Comparison of ENCODE assay signal across 14 cellular contexts in genomic region chr2:15359716-15360531, GRCh38.
DNase-seq lines count a peak whose midpoint lies in the region; ATAC-seq and TF ChIP-seq lines count a peak whose summit lies in the region.
"Had no signal": no experiment of that assay in that cellular context is flagged by ENCODE, and none has a peak within 500 bp of the region (broad histone marks: within the 10 kb centered on the region; RNA-seq: fewer than 3 reads in every experiment).

No MANE protein-coding gene starts in this region.

- intact Hi-C loops in PC-3 (cut with micrococcal nuclease): no loop called here

- peak overlapping the region; percentile 82 for H3K27ac ChIP-seq in PC-3 (ENCODE audit: low read length)
- H3K27ac ChIP-seq: body of pancreas, PC-9, transverse colon had no signal

- H3K4me3 ChIP-seq in PC-3 (ENCODE audit: low read length): no peak overlapping the region
- H3K4me3 ChIP-seq: body of pancreas, PC-9, transverse colon had no signal

- H3F3A ChIP-seq in PC-3 (ENCODE audit: low read length, unreplicated experiment): peaks cover 10% of the 10 kb centered on the region

- H3K27me3 ChIP-seq in PC-3 (ENCODE audit: low read length): no peaks in the 10 kb centered on the region
- H3K27me3 ChIP-seq: body of pancreas, transverse colon had no signal

- H4K20me1 ChIP-seq in PC-3 (ENCODE audit: low read length): no peaks in the 10 kb centered on the region

- POLR2A ChIA-PET in PC-3 (lab: Charles Lee; ENCODE audit: unreplicated experiment): no interaction called here

- H3K9me3 ChIP-seq in PC-3 (ENCODE audit: low read length): no peaks in the 10 kb centered on the region
- H3K9me3 ChIP-seq: body of pancreas, transverse colon had no signal

- peak; percentile 88 for DNase-seq in EH (ENCODE audit: low read depth)
- DNase-seq in PC-3: peak; percentile 84
- DNase-seq in dermis microvascular lymphatic vessel endothelial cell (ENCODE audit: low read depth in 2 of 2): peak; percentile 46 to 95
- peak; percentile 76 to 93 for DNase-seq in lung microvascular endothelial cell (ENCODE audit: low read depth in 2 of 2)
- DNase-seq in NCI-H748 (lab: John Stamatoyannopoulos, UW; ENCODE audit: unreplicated experiment): no peak
- DNase-seq in OCI-M2 (lab: John Stamatoyannopoulos, UW; ENCODE audit: unreplicated experiment): no peak
- DNase-seq: body of pancreas, glutamatergic neuron, mesendoderm, NCI-H2029 treated with DMSO at 0.1 percent for 48 hours, PC-9, transverse colon had no signal

- 0 out of 2 replicates have a peak, but pooled peaks cover 5% of the 10 kb centered on the region for H3K36me3 ChIP-seq in PC-3 (ENCODE audit: low read depth, low read length)

- no peak overlapping the region for H2AFZ ChIP-seq in PC-3 (ENCODE audit: low read length)
- H2AFZ ChIP-seq: PC-9 had no signal

- no peaks in the 10 kb centered on the region for H3K9me2 ChIP-seq in PC-3 (replicated peaks; ENCODE audit: low read length)

- ATAC-seq in PC-3: peak; percentile 98
- no peak for ATAC-seq in HG03460 (IDR thresholded peaks at IDR 0.05; ENCODE audit: unreplicated experiment)
- ATAC-seq in GM18868 (IDR thresholded peaks at IDR 0.05; ENCODE audit: unreplicated experiment): no peak
- ATAC-seq: body of pancreas had no signal

- no TSS peak for BruUV-seq in PC-3 (replicated peaks; lab: Mats Ljungman, UMichigan)

- H3K9ac ChIP-seq in PC-3 (ENCODE audit: low read length): peak overlapping the region; percentile 33

- no peak for TF ChIP-seq CTCF in PC-3 (conservative IDR thresholded peaks at IDR 0.05; ENCODE audit: low read depth, low read length)

- peak overlapping the region; percentile 70 for H3K4me2 ChIP-seq in PC-3 (ENCODE audit: low read length)
- H3K4me2 ChIP-seq: PC-9 had no signal

- no peaks in the 10 kb centered on the region for H3K79me2 ChIP-seq in PC-3 (ENCODE audit: low read length)

- H3K4me1 ChIP-seq in PC-3 (ENCODE audit: insufficient read depth, low read length): peaks cover 35% of the 10 kb centered on the region
- H3K4me1 ChIP-seq: body of pancreas, transverse colon had no signal

- CTCF ChIA-PET in PC-3 (lab: Charles Lee): no interaction called here

Comparison
In these comparisons a context has a peak if more than half of its experiments do, and no peak if none do; other contexts are left out.
1. DNase-seq: peak in EH (single experiment), PC-3 (single experiment), dermis microvascular lymphatic vessel endothelial cell (2 of 2) and lung microvascular endothelial cell (2 of 2); none in NCI-H748 (single experiment) and OCI-M2 (single experiment).